Comparison of ENCODE assay signal across 8 cellular contexts in the genomic region with DNA sequence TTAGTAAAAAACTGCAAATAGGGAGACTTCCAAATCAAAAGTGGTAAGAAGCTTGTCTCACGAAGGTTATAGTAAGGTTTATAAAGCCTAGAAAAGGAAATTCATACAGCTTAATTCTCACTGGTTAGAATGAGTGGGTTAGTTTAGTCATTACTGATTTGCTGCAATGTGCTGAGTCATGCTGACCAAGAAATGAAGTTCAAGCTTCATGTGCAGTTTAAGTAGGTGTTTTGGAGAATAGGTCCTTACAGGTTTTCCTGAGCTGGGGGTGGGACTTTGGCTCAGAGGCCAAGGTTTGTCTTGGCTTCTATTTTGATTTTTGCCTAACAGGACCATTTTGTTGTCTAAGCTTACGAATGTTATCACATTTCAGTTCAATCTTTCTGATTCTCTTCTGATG. TPM values are rescaled to one million over a fixed set of nuclear protein-coding genes. Genes with fewer than 3 reads are reported as not detected.
DNase-seq lines count a peak whose midpoint lies in the region; ATAC-seq and TF ChIP-seq lines count a peak whose summit lies in the region.

No MANE protein-coding gene starts in this region.

- peak overlapping the region; percentile 76 for H2BK20ac ChIP-seq in IMR-90 (ENCODE audit: low read depth, low read length)

- H3K4me1 ChIP-seq in ACC112 (ENCODE audit: control insufficient read depth, insufficient read depth, low read length, unreplicated experiment) (peaks cover 42% of the 10 kb centered on the region), IMR-90 (ENCODE audit: control insufficient read depth, insufficient read depth, low read length) (peaks cover 11% of the 10 kb centered on the region), suprapubic skin (peaks cover 22% of the 10 kb centered on the region), mucosa of descending colon (ENCODE audit: low read depth) (no peaks in the 10 kb centered on the region)

- 0 out of 2 replicates have a peak overlapping the region, but pooled peaks have one; percentile 14 for H2AK5ac ChIP-seq in IMR-90 (ENCODE audit: low read depth, low read length)

- peaks cover 5 to 12% of the 10 kb centered on the region in 2 donors for H3K36me3 Mint-ChIP-seq in activated naive CD4-positive, alpha-beta T cell treated with anti-CD3 and anti-CD28 coated beads, Interleukin-2, amount 50 U/mL, for 72 hours

- TF ChIP-seq POLR2A in IMR-90 (IDR thresholded peaks at IDR 0.05; ENCODE audit: low read depth, low read length): no peak
- no peak for TF ChIP-seq POLR2A in suprapubic skin (IDR thresholded peaks at IDR 0.05)

- dilution Hi-C loops in IMR-90 (cut with HindIII; ENCODE audit: low sequenced_read_pairs, unreplicated experiment): no loop called here

- H4K20me1 ChIP-seq in IMR-90 (ENCODE audit: insufficient read depth, low read length): no peaks in the 10 kb centered on the region

- H3K79me2 ChIP-seq in ACC112 (ENCODE audit: control insufficient read depth, insufficient read depth, low read length, unreplicated experiment): peaks cover 45% of the 10 kb centered on the region

- TF ChIP-seq RAD21 in IMR-90 (IDR thresholded peaks at IDR 0.05; ENCODE audit: low read length): no peak

- no CpG with 5 or more reads among the region's 2 CpGs for WGBS in IMR-90 (ENCODE audit: extremely low coverage in 2 of 2, insufficient read length in 1 of 2), 2 experiments
- 53% methylated on average over 2 of the region's 2 CpGs for WGBS in suprapubic skin

- no peak overlapping the region for H2AFZ ChIP-seq in ACC112 (ENCODE audit: low read length, unreplicated experiment)
- H2AFZ ChIP-seq in IMR-90 (replicated peaks; ENCODE audit: low read length, poor library complexity): no peak overlapping the region

- H3K27me3 ChIP-seq in ACC112 (ENCODE audit: insufficient read depth, low read length): no peaks in the 10 kb centered on the region
- no peaks in the 10 kb centered on the region for H3K27me3 ChIP-seq in IMR-90 (ENCODE audit: control insufficient read depth, insufficient read depth, low read length)
- no peaks in the 10 kb centered on the region for H3K27me3 ChIP-seq in suprapubic skin

- intact Hi-C loops in IMR-90 (cut with micrococcal nuclease) (no loop called here), mucosa of descending colon (cut with DNase I, micrococcal nuclease) (no loop called here)

- H3K36me3 ChIP-seq in ACC112 (ENCODE audit: insufficient read depth, low read length): peaks cover 54% of the 10 kb centered on the region
- peaks cover 19% of the 10 kb centered on the region for H3K36me3 ChIP-seq in IMR-90 (ENCODE audit: control insufficient read depth, insufficient read depth, low read length)
- H3K36me3 ChIP-seq in suprapubic skin: peaks cover 28% of the 10 kb centered on the region
- H3K36me3 ChIP-seq in mucosa of descending colon (ENCODE audit: low read depth): no peaks in the 10 kb centered on the region

- H2BK120ac ChIP-seq in IMR-90 (ENCODE audit: low read depth, low read length): peak overlapping the region; percentile 97

- H3K4me2 ChIP-seq in IMR-90 (ENCODE audit: low read depth, low read length): peak overlapping the region; percentile 89

- H4K8ac ChIP-seq in IMR-90 (ENCODE audit: low read depth in 2 of 2, low read length in 2 of 2): peak overlapping the region; percentile 53 to 95

- 0 out of 2 replicates have a peak, but pooled peaks cover 3% of the 10 kb centered on the region for H3K9me1 ChIP-seq in IMR-90 (ENCODE audit: insufficient read depth, low read length)

- peak overlapping the region in 1 of 2 donors; percentile 82 for H3K27ac Mint-ChIP-seq in activated naive CD4-positive, alpha-beta T cell treated with anti-CD3 and anti-CD28 coated beads, Interleukin-2, amount 50 U/mL, for 72 hours

- ATAC-seq in IMR-90 (ENCODE audit: low read depth): peak; percentile 93
- peak; percentile 92 to 96 for ATAC-seq in activated naive CD4-positive, alpha-beta T cell treated with anti-CD3 and anti-CD28 coated beads, Interleukin-2, amount 50 U/mL, for 72 hours
- ATAC-seq in mucosa of descending colon: no peak

- H2BK5ac ChIP-seq in IMR-90 (ENCODE audit: low read depth, low read length, poor library complexity, severe bottlenecking): peak overlapping the region; percentile 93

- H3K56ac ChIP-seq in IMR-90 (ENCODE audit: extremely low read depth, insufficient read depth, low read length): peak overlapping the region; percentile 95; the same call in 1 of the 2 replicates

- H3K23ac ChIP-seq in IMR-90 (ENCODE audit: low read depth, low read length): peak overlapping the region; percentile 57; the same call in 1 of the 2 replicates

- H3K9me3 ChIP-seq in IMR-90 (ENCODE audit: control insufficient read depth, insufficient read depth, low read length) (peaks cover 3% of the 10 kb centered on the region), suprapubic skin (no peaks in the 10 kb centered on the region), mucosa of descending colon (no peaks in the 10 kb centered on the region)

- peak overlapping the region; percentile 93 for H4K91ac ChIP-seq in IMR-90 (ENCODE audit: insufficient read depth, low read depth, low read length)

- peak overlapping the region; percentile 100 for H3K18ac ChIP-seq in IMR-90 (ENCODE audit: low read depth, low read length)

- H2BK15ac ChIP-seq in IMR-90 (ENCODE audit: low read depth, low read length): peak overlapping the region; percentile 46

- DNase-seq in GM13976 (ENCODE audit: low spot score) (peak; percentile 28), IMR-90 (peak; percentile 91), inferior parietal cortex (ENCODE audit: extremely low spot score) (peak; percentile 68), suprapubic skin (ENCODE audit: low spot score in 2 of 2) (no peak), cerebellum (ENCODE audit: low spot score) (no peak), mucosa of descending colon (no peak)
- no peak for DNase-seq in activated naive CD4-positive, alpha-beta T cell treated with anti-CD3 and anti-CD28 coated beads, Interleukin-2, amount 50 U/mL, for 72 hours (ENCODE audit: low spot score in 2 of 2)

- POLR2A ChIA-PET in IMR-90 (lab: Charles Lee; ENCODE audit: unreplicated experiment): interaction anchor here (1.5 to 2.2 kb wide), 2 partner anchors 9 to 14 kb away, joined by 4 to 11 read pairs; no protein-coding TSS in a partner anchor

- peaks cover 13 to 33% of the 10 kb centered on the region in 2 experiments for H3K79me1 ChIP-seq in IMR-90 (ENCODE audit: low read depth in 1 of 2, low read length in 2 of 2)

- in situ Hi-C loops in GM13976 (cut with MboI; ENCODE audit: low sequenced_read_pairs, unreplicated experiment): no loop called here
- in situ Hi-C loops in IMR-90 (cut with MboI; ENCODE audit: low sequenced_read_pairs): no loop called here

- no peak for TF ChIP-seq EP300 in suprapubic skin (IDR thresholded peaks at IDR 0.05)

- H2AK9ac ChIP-seq in IMR-90 (replicated peaks; ENCODE audit: low read depth, low read length, poor library complexity): no peak overlapping the region

- peak overlapping the region; percentile 100 for H4K5ac ChIP-seq in IMR-90 (ENCODE audit: low read depth, low read length)

- H3K4me3 ChIP-seq in ACC112 (ENCODE audit: low read depth, low read length) (peak overlapping the region; percentile 67), IMR-90 (ENCODE audit: insufficient read depth, low read depth, low read length) (no peak overlapping the region), suprapubic skin (no peak overlapping the region), mucosa of descending colon (no peak overlapping the region)

- no TSS peak for BruUV-seq in IMR-90 (replicated peaks; lab: Mats Ljungman, UMichigan)

- CTCF ChIA-PET in IMR-90 (lab: Yijun Ruan, JAX): interaction anchor here (1.2 to 2.0 kb wide), 4 partner anchors 11 to 171 kb away, joined by 3 to 8 read pairs (median 4); no protein-coding TSS in a partner anchor

- TF ChIP-seq CTCF in GM13976 (IDR thresholded peaks at IDR 0.05; ENCODE audit: borderline replicate concordance, control extremely low read depth, extremely low read depth, insufficient read depth, missing control alignments) (no peak), IMR-90 (conservative IDR thresholded peaks at IDR 0.05; ENCODE audit: low read depth, low read length) (no peak), suprapubic skin (IDR thresholded peaks at IDR 0.05) (no peak), mucosa of descending colon (IDR thresholded peaks at IDR 0.05) (no peak)

- peak overlapping the region; percentile 81 for H3K9ac ChIP-seq in IMR-90 (ENCODE audit: low read depth, low read length)

- peak overlapping the region; percentile 93 for H3K4ac ChIP-seq in IMR-90 (ENCODE audit: low read depth, low read length)

- peaks cover 0 to 2% of the 10 kb centered on the region in 2 donors for H3K9me3 Mint-ChIP-seq in activated naive CD4-positive, alpha-beta T cell treated with anti-CD3 and anti-CD28 coated beads, Interleukin-2, amount 50 U/mL, for 72 hours

- peak overlapping the region; percentile 83; the same call in 1 of the 2 replicates for H3K14ac ChIP-seq in IMR-90 (replicated peaks; ENCODE audit: low read depth, low read length)

- H3K27ac ChIP-seq in ACC112 (ENCODE audit: low read depth, low read length): peak overlapping the region; percentile 94
- peak overlapping the region; percentile 98 for H3K27ac ChIP-seq in IMR-90 (ENCODE audit: insufficient read depth, low read length)
- H3K27ac ChIP-seq in suprapubic skin: peak overlapping the region; percentile 39

TF ChIP-seq in IMR-90, 13 proteins besides CTCF, POLR2A, EP300 and RAD21 (continues in another document):
- TF ChIP-seq, protein P1, sequence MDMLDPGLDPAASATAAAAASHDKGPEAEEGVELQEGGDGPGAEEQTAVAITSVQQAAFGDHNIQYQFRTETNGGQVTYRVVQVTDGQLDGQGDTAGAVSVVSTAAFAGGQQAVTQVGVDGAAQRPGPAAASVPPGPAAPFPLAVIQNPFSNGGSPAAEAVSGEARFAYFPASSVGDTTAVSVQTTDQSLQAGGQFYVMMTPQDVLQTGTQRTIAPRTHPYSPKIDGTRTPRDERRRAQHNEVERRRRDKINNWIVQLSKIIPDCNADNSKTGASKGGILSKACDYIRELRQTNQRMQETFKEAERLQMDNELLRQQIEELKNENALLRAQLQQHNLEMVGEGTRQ (IDR thresholded peaks at IDR 0.05; ENCODE audit: low read depth, low read length): no peak

RNA-seq across cellular contexts. Expression of a gene that starts 15.1 kb away (rescaled TPM):
- total RNA-seq in IMR-90 (2012; rRNA removed) (64.2 and 66.3 TPM in 2 replicates), suprapubic skin (100 to 1,000 TPM in 1 of 4 donors, 10 to 100 TPM in 3; 61.9 to 173 (median 67.4) TPM), cerebellum (35.7 TPM), mucosa of descending colon (10 to 100 TPM in 1 of 3 donors, 1 to 10 TPM in 2; 2.6 to 48.1 (median 8.3) TPM)
- polyA plus RNA-seq in IMR-90 (2012; rRNA removed): 26.8 and 29.7 TPM in 2 replicates
- polyA plus RNA-seq in IMR-90 (2012; cell fraction: cytosol; rRNA removed): 5.5 and 8.4 TPM in 2 replicates
- polyA plus RNA-seq in IMR-90 (2012; cell fraction: nucleus; rRNA removed; ENCODE audit: low replicate concordance): 10.3 and 72.2 TPM in 2 replicates
- 10 to 100 TPM; 19.7 to 27.7 TPM for total RNA-seq in activated naive CD4-positive, alpha-beta T cell treated with anti-CD3 and anti-CD28 coated beads, Interleukin-2, amount 50 U/mL, for 72 hours

RNA-seq across cellular contexts. Expression of a gene that starts 56.0 kb away (rescaled TPM):
- total RNA-seq in IMR-90 (2012; rRNA removed) (not detected in 2 replicates), suprapubic skin (under 1 TPM; 0.04 to 0.34 (median 0.14) TPM), cerebellum (1.5 TPM), mucosa of descending colon (not detected)
- not detected in 2 replicates for polyA plus RNA-seq in IMR-90 (2012; rRNA removed)
- not detected in 2 replicates for polyA plus RNA-seq in IMR-90 (2012; cell fraction: cytosol; rRNA removed)
- not detected in 2 replicates for polyA plus RNA-seq in IMR-90 (2012; cell fraction: nucleus; rRNA removed; ENCODE audit: low replicate concordance)
- not detected for total RNA-seq in activated naive CD4-positive, alpha-beta T cell treated with anti-CD3 and anti-CD28 coated beads, Interleukin-2, amount 50 U/mL, for 72 hours

Comparison
In these comparisons a context has a peak if more than half of its experiments do, and no peak if none do; other contexts are left out.
1. H3K27ac ChIP-seq: peak in every context shown above with its lines; median percentile 98 in IMR-90; 94 in ACC112; 39 in suprapubic skin.
2. DNase-seq: peak in GM13976 (single experiment), IMR-90 (single experiment) and inferior parietal cortex (single experiment); none in activated naive CD4-positive, alpha-beta T cell treated with anti-CD3 and anti-CD28 coated beads, Interleukin-2, amount 50 U/mL, for 72 hours (0 of 2), suprapubic skin (0 of 2), cerebellum (single experiment) and mucosa of descending colon (0 of 3).